17 cellular contexts compared by ENCODE assay signal in the genomic region with DNA sequence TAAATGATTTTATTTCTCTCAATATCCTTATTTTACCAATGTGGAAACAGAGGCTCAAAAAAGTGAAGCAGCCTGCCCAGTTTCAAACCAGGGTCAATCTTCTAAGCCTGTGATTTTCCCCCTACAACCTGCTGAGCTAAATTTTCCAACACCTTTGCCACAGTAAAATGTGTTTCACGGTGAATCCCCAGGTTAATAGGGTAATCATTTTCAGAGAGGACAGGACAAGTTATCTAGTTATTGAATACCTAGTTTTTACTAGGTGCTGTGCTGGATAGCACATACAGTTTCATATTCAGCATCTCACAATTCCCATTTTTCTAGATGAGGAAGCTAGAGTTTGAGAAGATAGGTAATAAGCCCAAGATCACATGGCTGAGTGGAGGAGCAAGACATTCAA.
"Had no signal": no experiment of that assay in that cellular context is flagged by ENCODE, and none has a peak within 500 bp of the region (broad histone marks: within the 10 kb centered on the region; RNA-seq: fewer than 3 reads in every experiment).

No MANE protein-coding gene starts in this region.

- H3K27me3 ChIP-seq: adrenal gland, gastroesophageal sphincter, heart right ventricle had no signal

- ATAC-seq: activated CD8-positive, alpha-beta T cell treated with anti-CD3 and anti-CD28 coated beads for 36 hours; effector memory CD8-positive, alpha-beta T cell; gastroesophageal sphincter; heart right ventricle; left colon had no signal

- H3K9me3 ChIP-seq: adrenal gland, gastroesophageal sphincter, heart right ventricle, thoracic aorta had no signal

- H3K4me3 ChIP-seq: adrenal gland, gastroesophageal sphincter, heart right ventricle, lung, thoracic aorta had no signal

- DNase-seq: activated CD4-positive, alpha-beta T cell treated with anti-CD3 and anti-CD28 coated beads for 4 hours; activated CD8-positive, alpha-beta memory T cell treated with anti-CD3 and anti-CD28 coated beads, Interleukin-2, amount 50 U/mL, for 4 hours; activated CD8-positive, alpha-beta T cell treated with anti-CD3 and anti-CD28 coated beads for 36 hours; activated effector memory CD4-positive, alpha-beta T cell treated with anti-CD3 and anti-CD28 coated beads, Interleukin-2, amount 50 U/mL, for 16 hours; activated T-cell treated with anti-CD3 and anti-CD28 coated beads, Interleukin-2, amount 50 U/mL, for 48 hours; adrenal gland; dermis blood vessel endothelial cell; effector memory CD8-positive, alpha-beta T cell; heart right ventricle; left colon; naive B cell; stimulated activated CD4-positive, alpha-beta T cell treated with anti-CD3 and anti-CD28 coated beads, Interleukin-12 subunit alpha, Interleukin-12 subunit beta, amount 100 ng/mL, for 4 hours; stimulated activated CD4-positive, alpha-beta T cell treated with anti-CD3 and anti-CD28 coated beads, Interleukin-2, amount 100 ng/mL, for 24 hours had no signal

- H3K4me1 ChIP-seq: adrenal gland, gastroesophageal sphincter, heart right ventricle, parathyroid adenoma had no signal

- H3K36me3 ChIP-seq: adrenal gland, gastroesophageal sphincter, heart right ventricle, thoracic aorta had no signal

- H3K27ac ChIP-seq: adrenal gland, gastroesophageal sphincter, heart right ventricle, parathyroid adenoma, thoracic aorta had no signal
